ENCODE assay signal across 14 cellular contexts in the genomic region with DNA sequence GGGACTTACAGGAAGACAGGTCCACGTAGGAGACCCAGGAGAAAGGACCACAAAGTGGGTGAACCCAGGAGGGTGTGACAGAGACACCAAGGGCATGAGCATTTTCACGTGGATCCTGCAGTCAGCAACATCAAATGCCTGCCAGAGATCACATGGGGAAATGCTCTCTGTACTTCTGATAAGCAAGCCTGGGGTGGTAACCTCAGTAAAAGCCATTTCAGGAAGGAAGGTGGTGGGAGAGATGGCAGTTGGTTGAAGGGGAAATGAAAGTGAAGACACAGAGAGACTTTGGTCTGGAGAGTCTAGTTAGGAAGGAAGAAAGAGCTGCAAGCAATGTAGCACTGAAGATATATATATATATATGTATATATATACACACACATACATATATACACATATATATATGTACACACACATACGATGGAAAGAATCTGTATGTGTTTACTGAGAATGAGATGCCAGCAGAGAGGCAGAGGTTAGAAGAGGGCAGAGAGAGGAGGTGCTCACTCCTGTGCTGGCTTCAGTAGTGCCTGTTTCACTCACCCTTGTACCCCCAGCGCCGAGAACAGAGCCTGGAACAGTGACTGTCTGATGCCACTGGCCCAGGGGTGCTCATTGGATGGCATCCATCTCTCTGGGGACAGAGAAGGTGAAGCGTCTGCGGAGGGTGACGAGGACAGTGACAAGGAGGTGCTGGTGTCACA.
DNase-seq lines count a peak whose midpoint lies in the region; ATAC-seq, FAIRE-seq and TF ChIP-seq lines count a peak whose summit lies in the region.
"Had no signal": no experiment of that assay in that cellular context is flagged by ENCODE, and none has a peak within 500 bp of the region (broad histone marks: within the 10 kb centered on the region; RNA-seq: fewer than 3 reads in every experiment).

No MANE protein-coding gene starts in this region.

- BruUV-seq in HepG2 (replicated peaks; lab: Mats Ljungman, UMichigan): no TSS peak

- no peak overlapping the region for H3K27ac ChIP-seq in right lobe of liver
- no peak overlapping the region for H3K27ac ChIP-seq in HepG2 (ENCODE audit: extremely low read length, insufficient read depth, low read length)
- H3K27ac ChIP-seq in cingulate gyrus (ENCODE audit: low read depth, low read length): peak overlapping the region; percentile 39
- H3K27ac ChIP-seq: body of pancreas had no signal

- DNase-seq in right lobe of liver: no peak
- DNase-seq in HepG2 (ENCODE audit: low spot score): no peak
- peak; percentile 87 for DNase-seq in NOMO-1 treated with dmso at 0.1 percent for 144 hours (lab: John Stamatoyannopoulos, UW; ENCODE audit: unreplicated experiment)
- no peak for DNase-seq in stimulated activated CD4-positive, alpha-beta T cell treated with anti-CD3 and anti-CD28 coated beads, Interleukin-4, amount 100 ng/mL, for 24 hours
- DNase-seq in frontal cortex (ENCODE audit: low spot score in 2 of 2): no peak
- DNase-seq: activated CD8-positive, alpha-beta memory T cell treated with anti-CD3 and anti-CD28 coated beads for 24 hours; activated gamma-delta T cell; NCI-H1417 treated with DMSO at 0.1 percent for 48 hours; NCI-H510A; T-helper 9 cell had no signal

- peak; percentile 42 to 73 (median 70) for ATAC-seq in right lobe of liver
- no peak for ATAC-seq in HepG2
- ATAC-seq in GM18505 (IDR thresholded peaks at IDR 0.05; ENCODE audit: unreplicated experiment): no peak
- ATAC-seq in GM19397 (IDR thresholded peaks at IDR 0.05; ENCODE audit: unreplicated experiment): no peak
- ATAC-seq: body of pancreas had no signal

- TF ChIP-seq RAD21 in HepG2 (CRISPR knock-in tag; IDR thresholded peaks at IDR 0.05): no peak

- POLR2A ChIA-PET in HepG2 (lab: Yijun Ruan, JAX): no interaction called here

- H3K79me2 ChIP-seq in HepG2 (ENCODE audit: insufficient read depth, low read length): no peaks in the 10 kb centered on the region

- H3K4me3 ChIP-seq in right lobe of liver (no peak overlapping the region), HepG2 (replicated peaks in 1 of 3; ENCODE audit: insufficient read depth in 1 of 3, low read depth in 2 of 3, low read length in 3 of 3) (no peak overlapping the region)
- H3K4me3 ChIP-seq: body of pancreas had no signal

- CTCF ChIA-PET in HepG2 (lab: Yijun Ruan, JAX; ENCODE audit: low intra/inter-chr PET ratio, low total read pairs): no interaction called here

- TF ChIP-seq CTCF in right lobe of liver (IDR thresholded peaks at IDR 0.05): no peak
- TF ChIP-seq CTCF in HepG2 (CRISPR knock-in tag; IDR thresholded peaks at IDR 0.05): no peak

- no peaks in the 10 kb centered on the region for H3K36me3 ChIP-seq in right lobe of liver
- no peaks in the 10 kb centered on the region for H3K36me3 ChIP-seq in HepG2 (replicated peaks in 1 of 2; ENCODE audit: control insufficient read depth in 1 of 2, insufficient read depth in 2 of 2, low read length in 2 of 2)

- no peak overlapping the region for H3K4me2 ChIP-seq in HepG2 (ENCODE audit: low read depth, low read length)

- H3K9ac ChIP-seq in HepG2 (ENCODE audit: insufficient read depth, low read depth, low read length): no peak overlapping the region

- no peak for TF ChIP-seq EP300 in HepG2 (IDR thresholded peaks at IDR 0.05; ENCODE audit: low read depth in 2 of 2, low read length in 2 of 2)
- TF ChIP-seq EP300 in HepG2 (CRISPR knock-in tag; IDR thresholded peaks at IDR 0.05; ENCODE audit: borderline replicate concordance): no peak

- peaks cover 0 to 23% (median 13%) of the 10 kb centered on the region in 4 donors for H3K4me1 ChIP-seq in right lobe of liver
- peaks cover 10% of the 10 kb centered on the region; the same call in 1 of the 2 replicates for H3K4me1 ChIP-seq in HepG2 (ENCODE audit: insufficient read depth, low read length)
- H3K4me1 ChIP-seq: body of pancreas had no signal

- no peaks in the 10 kb centered on the region for H3K9me3 ChIP-seq in right lobe of liver
- H3K9me3 ChIP-seq in HepG2 (ENCODE audit: low read length): no peaks in the 10 kb centered on the region
- H3K9me3 ChIP-seq: body of pancreas had no signal

- in situ Hi-C loops in HepG2 (cut with HindIII; ENCODE audit: extremely low pct_ligation_motif_present, low pct_unique_long_range_greater_than_20kb): loop anchor here (10.0 kb wide), 1 partner anchor 273 kb away; no protein-coding TSS in a partner anchor

- H3K27me3 ChIP-seq in right lobe of liver: no peaks in the 10 kb centered on the region
- peaks cover 0 to 3% of the 10 kb centered on the region in 2 experiments; a peak in 3 of 5 replicates for H3K27me3 ChIP-seq in HepG2 (ENCODE audit: control insufficient read depth in 1 of 2, insufficient read depth in 2 of 2, low read length in 2 of 2)

- TF ChIP-seq POLR2A in right lobe of liver (IDR thresholded peaks at IDR 0.05) (no peak), HepG2 (IDR thresholded peaks at IDR 0.05; ENCODE audit: insufficient read depth in 1 of 2, low read depth in 2 of 2, low read length in 2 of 2) (no peak), GM18505 (IDR thresholded peaks at IDR 0.05; ENCODE audit: borderline replicate concordance, extremely low read depth, insufficient read depth, insufficient read length) (no peak)

- 48% methylated on average over 5 of the region's 8 CpGs for WGBS in right lobe of liver (ENCODE audit: insufficient coverage, low coverage, low lambda C conversion rate, missing lambda C conversion rate)
- WGBS in HepG2 (ENCODE audit: low lambda C conversion rate): 24% methylated on average over 8 of the region's 8 CpGs

- no peak for FAIRE-seq in HepG2 (lab: Jason Lieb, UNC)
- FAIRE-seq in frontal cortex (lab: Jason Lieb, UNC): no peak

- H2AFZ ChIP-seq in HepG2 (ENCODE audit: low read length): no peak overlapping the region

- intact Hi-C loops in right lobe of liver (cut with DNase I): no loop called here
- intact Hi-C loops in HepG2 (cut with micrococcal nuclease; ENCODE audit: unreplicated experiment): no loop called here

- no peaks in the 10 kb centered on the region for H4K20me1 ChIP-seq in HepG2 (ENCODE audit: insufficient read depth, low read length)

TF ChIP-seq in HepG2, 621 proteins besides CTCF, POLR2A, EP300 and RAD21:
- TF ChIP-seq U2AF2 (IDR thresholded peaks at IDR 0.05; ENCODE audit: low read depth, low read length): no peak

Comparison
In these comparisons a context has a peak if more than half of its experiments do, and no peak if none do; other contexts are left out.
1. ATAC-seq: peak in right lobe of liver (4 of 4); none in HepG2 (single experiment), GM18505 (single experiment) and GM19397 (single experiment).